ENCODE assay signal across 13 cellular contexts in genomic region chr19:47369923-47370625, GRCh38. TPM values are rescaled to one million over a fixed set of nuclear protein-coding genes. Genes with fewer than 3 reads are reported as not detected.
DNase-seq lines count a peak whose midpoint lies in the region; ATAC-seq and TF ChIP-seq lines count a peak whose summit lies in the region.
"Had no signal": no experiment of that assay in that cellular context is flagged by ENCODE, and none has a peak within 500 bp of the region (broad histone marks: within the 10 kb centered on the region; RNA-seq: fewer than 3 reads in every experiment).

No MANE protein-coding gene starts in this region.

- H3K79me2 ChIP-seq in neural cell (replicated peaks; ENCODE audit: insufficient read depth, low read length), result no peaks in the 10 kb centered on the region

- no peaks in the 10 kb centered on the region for H3K4me1 ChIP-seq in colonic mucosa

- H3K9me3 ChIP-seq in neural cell (ENCODE audit: low read length) (no peaks in the 10 kb centered on the region), colonic mucosa (no peaks in the 10 kb centered on the region)

- TF ChIP-seq CTCF in NB4 (IDR thresholded peaks at IDR 0.05; ENCODE audit: low read depth, low read length) (no peak), neural cell (IDR thresholded peaks at IDR 0.05; ENCODE audit: poor library complexity, severe bottlenecking) (no peak), colonic mucosa (IDR thresholded peaks at IDR 0.05) (no peak)

- H3K27ac ChIP-seq in cingulate gyrus (ENCODE audit: low read depth, low read length), result peak overlapping the region; percentile 55
- H3K27ac ChIP-seq in neural cell (ENCODE audit: low read length), result peak overlapping the region; percentile 11
- no peak overlapping the region for H3K27ac ChIP-seq in colonic mucosa
- H3K27ac ChIP-seq: epithelial cell of prostate had no signal

- H3K9ac ChIP-seq in neural cell (ENCODE audit: low read length), result no peak overlapping the region
- no peak overlapping the region for H3K9ac ChIP-seq in colonic mucosa (ENCODE audit: low read depth in 2 of 2, low read length in 2 of 2)

- peak; percentile 16 for TF ChIP-seq EP300 in neural cell (conservative IDR thresholded peaks at IDR 0.05; ENCODE audit: poor library complexity, severe bottlenecking)

- no peak for TF ChIP-seq RAD21 in neural cell (conservative IDR thresholded peaks at IDR 0.05)

- no peak overlapping the region for H2AFZ ChIP-seq in neural cell (ENCODE audit: low read depth, low read length)

- H3K4me3 ChIP-seq in NB4 (ENCODE audit: low read depth, low read length) (no peak overlapping the region), neural cell (ENCODE audit: low read length) (no peak overlapping the region), colonic mucosa (no peak overlapping the region)

- no peaks in the 10 kb centered on the region for H4K20me1 ChIP-seq in neural cell (ENCODE audit: insufficient read depth)

- no peak for TF ChIP-seq POLR2A in NB4 (IDR thresholded peaks at IDR 0.05; ENCODE audit: extremely low read depth, insufficient read length)

- H3K27me3 ChIP-seq in neural cell (ENCODE audit: insufficient read depth, low read depth, low read length), result no peaks in the 10 kb centered on the region
- H3K27me3 ChIP-seq in colonic mucosa, result no peaks in the 10 kb centered on the region

- no peak overlapping the region for H3K4me2 ChIP-seq in neural cell (ENCODE audit: low read length)

- intact Hi-C loops in colonic mucosa (cut with DNase I), result no loop called here

- H3K36me3 ChIP-seq in neural cell (ENCODE audit: insufficient read depth, low read length) (no peaks in the 10 kb centered on the region), colonic mucosa (peaks cover 17% of the 10 kb centered on the region)

- no peaks in the 10 kb centered on the region for H3F3A ChIP-seq in neural cell (ENCODE audit: insufficient read depth, low read length, poor library complexity, severe bottlenecking)

- DNase-seq in AML-193 (lab: John Stamatoyannopoulos, UW) (peak; percentile 70 to 84), NB4 (ENCODE audit: low read depth) (peak; percentile 98), colonic mucosa (no peak)
- DNase-seq in activated CD4-positive, CD25-positive, alpha-beta regulatory T cell (lab: John Stamatoyannopoulos, UW), result no peak
- DNase-seq: activated effector memory CD4-positive, alpha-beta T cell treated with anti-CD3 and anti-CD28 coated beads, Interleukin-2, amount 50 U/mL, for 16 hours; NCI-H748 treated with DMSO at 0.1 percent for 48 hours; stimulated activated CD4-positive, alpha-beta T cell treated with anti-CD3 and anti-CD28 coated beads, Interleukin-15, amount 100 ng/mL, for 24 hours had no signal

- ATAC-seq in HG03520 (IDR thresholded peaks at IDR 0.05; ENCODE audit: unreplicated experiment) (no peak), HG03196 (IDR thresholded peaks at IDR 0.05; ENCODE audit: unreplicated experiment) (no peak)

- H3K9me2 ChIP-seq in neural cell (ENCODE audit: insufficient read depth, low read length), result no peaks in the 10 kb centered on the region

TF ChIP-seq in neural cell, 6 proteins besides CTCF, POLR2A, EP300 and RAD21:
- TF ChIP-seq REST (IDR thresholded peaks at IDR 0.05; ENCODE audit: borderline replicate concordance) (no peak), SMC3 (conservative IDR thresholded peaks at IDR 0.05; ENCODE audit: poor library complexity) (no peak), TAF1 (IDR thresholded peaks at IDR 0.05; ENCODE audit: low read depth) (no peak), MXI1 (conservative IDR thresholded peaks at IDR 0.05; ENCODE audit: poor library complexity, severe bottlenecking) (no peak), EZH2 (IDR thresholded peaks at IDR 0.05; ENCODE audit: borderline replicate concordance, insufficient read depth, low read length, poor library complexity, severe bottlenecking) (no peak), POLR2AphosphoS5 (IDR thresholded peaks at IDR 0.05) (no peak)

RNA-seq across cellular contexts. Expression of gene DHX34, which starts 21.0 kb away (rescaled TPM):
- 11.7 and 14.8 TPM in 2 replicates for polyA plus RNA-seq in neural cell
- polyA minus RNA-seq in neural cell, result 22.9 and 24.1 TPM in 2 replicates
- 10 to 100 TPM in 1 of 2 donors, 1 to 10 TPM in 1; 6.3 to 17.8 TPM for total RNA-seq in colonic mucosa

RNA-seq across cellular contexts. Expression of gene C5AR2, which starts 38.1 kb away (rescaled TPM):
- not detected in 2 replicates for polyA plus RNA-seq in neural cell
- polyA minus RNA-seq in neural cell, result not detected in 2 replicates
- total RNA-seq in colonic mucosa, result under 1 TPM; 0.74 to 0.82 TPM

RNA-seq across cellular contexts. Expression of gene MEIS3, which starts 49.3 kb away (rescaled TPM):
- 357 and 379 TPM in 2 replicates for polyA plus RNA-seq in neural cell
- 171 and 197 TPM in 2 replicates for polyA minus RNA-seq in neural cell
- total RNA-seq in colonic mucosa, result 1 to 10 TPM; 2.3 to 2.6 TPM
- polyA plus RNA-seq: IgD-negative memory B cell had no signal

Comparison
In these comparisons a context has a peak if more than half of its experiments do, and no peak if none do; other contexts are left out.
1. DNase-seq: peak in AML-193 (2 of 2) and NB4 (single experiment); none in activated CD4-positive, CD25-positive, alpha-beta regulatory T cell (0 of 4) and colonic mucosa (single experiment).